ENCODE assay signal across 8 cellular contexts in the genomic region with DNA sequence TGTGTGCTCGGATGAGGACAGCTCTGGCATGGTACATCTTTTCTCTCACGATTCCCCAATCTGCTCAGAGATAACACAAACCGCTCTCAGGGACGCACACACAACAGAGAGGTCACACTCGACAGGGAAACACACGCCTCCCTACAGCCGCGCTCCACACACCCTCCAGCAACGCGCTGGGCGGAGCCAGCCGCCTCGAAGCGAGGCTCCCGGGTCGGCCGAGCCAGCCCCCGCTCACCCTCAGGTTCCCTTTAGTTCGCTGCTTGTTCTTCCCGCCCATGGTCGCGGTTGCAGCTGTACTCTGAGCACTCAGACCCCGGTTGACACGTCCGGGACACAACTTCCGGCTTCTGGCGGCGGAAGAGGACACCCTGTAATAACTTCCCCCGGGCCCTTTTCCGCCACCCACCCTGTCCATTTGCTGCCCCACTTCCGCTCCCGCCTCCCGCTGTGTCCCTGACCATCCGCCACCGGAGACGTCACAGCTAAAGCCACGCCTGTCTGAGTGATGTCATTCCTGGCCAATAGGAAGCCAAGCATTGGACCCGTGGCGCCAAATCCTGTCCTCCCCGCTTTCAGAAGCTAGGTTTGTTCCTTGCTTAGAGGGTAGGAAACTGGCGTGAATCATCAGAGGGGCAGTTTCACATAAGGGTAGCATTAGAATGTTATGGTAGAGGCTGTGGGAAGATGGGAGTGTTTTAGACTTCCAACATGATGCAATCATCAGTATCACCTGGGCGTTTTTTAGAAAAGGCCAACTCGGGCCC. TPM values are rescaled to one million over a fixed set of nuclear protein-coding genes. Genes with fewer than 3 reads are reported as not detected.
DNase-seq lines count a peak whose midpoint lies in the region; ATAC-seq and TF ChIP-seq lines count a peak whose summit lies in the region.

A gene with protein sequence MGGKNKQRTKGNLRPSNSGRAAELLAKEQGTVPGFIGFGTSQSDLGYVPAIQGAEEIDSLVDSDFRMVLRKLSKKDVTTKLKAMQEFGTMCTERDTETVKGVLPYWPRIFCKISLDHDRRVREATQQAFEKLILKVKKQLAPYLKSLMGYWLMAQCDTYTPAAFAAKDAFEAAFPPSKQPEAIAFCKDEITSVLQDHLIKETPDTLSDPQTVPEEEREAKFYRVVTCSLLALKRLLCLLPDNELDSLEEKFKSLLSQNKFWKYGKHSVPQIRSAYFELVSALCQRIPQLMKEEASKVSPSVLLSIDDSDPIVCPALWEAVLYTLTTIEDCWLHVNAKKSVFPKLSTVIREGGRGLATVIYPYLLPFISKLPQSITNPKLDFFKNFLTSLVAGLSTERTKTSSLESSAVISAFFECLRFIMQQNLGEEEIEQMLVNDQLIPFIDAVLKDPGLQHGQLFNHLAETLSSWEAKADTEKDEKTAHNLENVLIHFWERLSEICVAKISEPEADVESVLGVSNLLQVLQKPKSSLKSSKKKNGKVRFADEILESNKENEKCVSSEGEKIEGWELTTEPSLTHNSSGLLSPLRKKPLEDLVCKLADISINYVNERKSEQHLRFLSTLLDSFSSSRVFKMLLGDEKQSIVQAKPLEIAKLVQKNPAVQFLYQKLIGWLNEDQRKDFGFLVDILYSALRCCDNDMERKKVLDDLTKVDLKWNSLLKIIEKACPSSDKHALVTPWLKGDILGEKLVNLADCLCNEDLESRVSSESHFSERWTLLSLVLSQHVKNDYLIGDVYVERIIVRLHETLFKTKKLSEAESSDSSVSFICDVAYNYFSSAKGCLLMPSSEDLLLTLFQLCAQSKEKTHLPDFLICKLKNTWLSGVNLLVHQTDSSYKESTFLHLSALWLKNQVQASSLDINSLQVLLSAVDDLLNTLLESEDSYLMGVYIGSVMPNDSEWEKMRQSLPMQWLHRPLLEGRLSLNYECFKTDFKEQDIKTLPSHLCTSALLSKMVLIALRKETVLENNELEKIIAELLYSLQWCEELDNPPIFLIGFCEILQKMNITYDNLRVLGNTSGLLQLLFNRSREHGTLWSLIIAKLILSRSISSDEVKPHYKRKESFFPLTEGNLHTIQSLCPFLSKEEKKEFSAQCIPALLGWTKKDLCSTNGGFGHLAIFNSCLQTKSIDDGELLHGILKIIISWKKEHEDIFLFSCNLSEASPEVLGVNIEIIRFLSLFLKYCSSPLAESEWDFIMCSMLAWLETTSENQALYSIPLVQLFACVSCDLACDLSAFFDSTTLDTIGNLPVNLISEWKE (N-terminal part only) (minus strand): TSS at position 352 of the 767 bp plus-strand sequence. CDS start 72 bp downstream, at position 280.

- WGBS in right lobe of liver (ENCODE audit: insufficient coverage, low coverage, low lambda C conversion rate, missing lambda C conversion rate), result 1% methylated on average over 33 of the region's 43 CpGs

- H3K4me3 ChIP-seq in duodenal mucosa (ENCODE audit: low read depth in 1 of 2, low read length in 2 of 2) (peak within 1 kb of the TSS; percentile 88 to 98), right lobe of liver (peak within 1 kb of the TSS; percentile 68 to 98 (median 84))

- H3K4me1 ChIP-seq in duodenal mucosa (ENCODE audit: control insufficient read depth in 1 of 2, insufficient read depth in 2 of 2, low read length in 2 of 2), result peaks cover 11 to 21% of the 10 kb centered on the region in 2 donors
- H3K4me1 ChIP-seq in right lobe of liver, result peaks cover 0 to 8% (median 2%) of the 10 kb centered on the region in 4 donors

- H3K27me3 ChIP-seq in duodenal mucosa (ENCODE audit: control insufficient read depth in 1 of 2, insufficient read depth in 2 of 2, low read length in 2 of 2) (no peaks in the 10 kb centered on the region), right lobe of liver (no peaks in the 10 kb centered on the region)

- H3K9ac ChIP-seq in duodenal mucosa (ENCODE audit: low read depth in 1 of 2, low read length in 2 of 2), result peak within 1 kb of the TSS; percentile 88 to 90

- peak within 1 kb of the TSS; percentile 94 to 99 for H3K4me3 Mint-ChIP-seq in CD14-positive monocyte

- no peaks in the 10 kb centered on the region for H3K9me3 ChIP-seq in duodenal mucosa (ENCODE audit: control insufficient read depth in 1 of 2, low read length in 2 of 2)
- H3K9me3 ChIP-seq in right lobe of liver, result no peaks in the 10 kb centered on the region

- H3K36me3 Mint-ChIP-seq in CD14-positive monocyte, result peaks cover 9 to 15% of the 10 kb centered on the region in 2 donors

- ATAC-seq in GM19397 (IDR thresholded peaks at IDR 0.05; ENCODE audit: unreplicated experiment) (peak; percentile 99), HG03571 (IDR thresholded peaks at IDR 0.05; ENCODE audit: unreplicated experiment) (peak; percentile 98), right lobe of liver (peak; percentile 100)

- peak within 1 kb of the TSS; percentile 92 to 98 (median 97) for H3K27ac Mint-ChIP-seq in CD14-positive monocyte

- peak; percentile 62 for TF ChIP-seq POLR2A in right lobe of liver (IDR thresholded peaks at IDR 0.05)

- H3K27ac ChIP-seq in duodenal mucosa (ENCODE audit: low read depth, low read length) (peak within 1 kb of the TSS; percentile 78), right lobe of liver (peak within 1 kb of the TSS; percentile 71 to 84 (median 84))

- DNase-seq in CD14-positive monocyte (ENCODE audit: low spot score), result peak; percentile 100
- peak; percentile 100 for DNase-seq in NCI-H82 (lab: John Stamatoyannopoulos, UW)
- DNase-seq in activated CD4-positive, alpha-beta T cell treated with anti-CD3 and anti-CD28 coated beads, Interleukin-2, amount 50 U/mL, for 48 hours, result peak; percentile 99 to 100
- DNase-seq in right lobe of liver, result peak; percentile 98 to 99 (median 99)
- DNase-seq in stimulated activated CD4-positive, alpha-beta T cell treated with anti-CD3 and anti-CD28 coated beads, Interleukin-4, amount 100 ng/mL, for 4 hours, result peak; percentile 95 to 99

- H3K4me1 Mint-ChIP-seq in CD14-positive monocyte, result peaks cover 22% of the 10 kb centered on the region

- intact Hi-C loops in CD14-positive monocyte (cut with micrococcal nuclease), result loop anchor here (2.0 to 5.0 kb wide), 3 partner anchors 32 to 105 kb away; a partner anchor contains a TSS
- intact Hi-C loops in right lobe of liver (cut with DNase I), result no loop called here

- H3K9me3 Mint-ChIP-seq in CD14-positive monocyte, result peaks cover 0 to 3% (median 0%) of the 10 kb centered on the region in 7 donors

- TF ChIP-seq CTCF in CD14-positive monocyte (IDR thresholded peaks at IDR 0.05) (no peak), right lobe of liver (IDR thresholded peaks at IDR 0.05) (no peak)

- no peaks in the 10 kb centered on the region for H3K36me3 ChIP-seq in duodenal mucosa (ENCODE audit: control insufficient read depth in 1 of 2, insufficient read depth in 2 of 2, low read length in 2 of 2)
- no peaks in the 10 kb centered on the region for H3K36me3 ChIP-seq in right lobe of liver

- H3K27me3 Mint-ChIP-seq in CD14-positive monocyte (ENCODE audit: low read depth in 3 of 3), result no peaks in the 10 kb centered on the region

RNA-seq across cellular contexts. Expression of the gene that starts here (rescaled TPM):
- polyA plus RNA-seq in CD14-positive monocyte, result 10 to 100 TPM; 11.7 to 14.0 TPM
- 10 to 100 TPM; 10.7 to 13.9 (median 12.7) TPM for total RNA-seq in right lobe of liver

Comparison
In these comparisons a context has a peak if more than half of its experiments do, and no peak if none do; other contexts are left out.
1. Peak in every context shown above with its lines: DNase-seq, ATAC-seq, H3K4me3 ChIP-seq and H3K27ac ChIP-seq.
2. intact Hi-C loops: an anchor here in CD14-positive monocyte (2.0 to 5.0 kb wide); none called in right lobe of liver.